In the genomic region with DNA sequence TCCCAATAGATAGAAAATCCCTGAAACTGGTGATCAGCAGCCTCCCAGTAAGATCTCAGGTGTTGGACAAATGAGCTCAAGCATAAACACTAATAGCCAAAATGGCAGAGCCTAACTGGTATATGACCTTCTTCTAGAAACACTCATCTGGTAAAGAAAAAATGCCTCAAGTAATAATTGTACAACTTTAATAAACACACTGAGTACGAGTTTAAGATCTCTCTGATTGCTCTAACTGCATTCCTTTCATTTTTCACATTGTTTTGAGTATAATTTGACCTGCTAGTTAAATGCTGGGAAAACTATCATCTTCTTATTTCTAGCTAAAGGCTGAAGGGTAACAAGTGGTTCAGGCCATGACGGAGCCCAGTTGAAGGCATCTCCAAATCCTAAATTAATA, we compare ENCODE assay signal across 20 cellular contexts.
DNase-seq lines count a peak whose midpoint lies in the region; ATAC-seq and TF ChIP-seq lines count a peak whose summit lies in the region.
"Had no signal": no experiment of that assay in that cellular context is flagged by ENCODE, and none has a peak within 500 bp of the region (broad histone marks: within the 10 kb centered on the region; RNA-seq: fewer than 3 reads in every experiment).

No MANE protein-coding gene starts in this region.

- H4K20me1 ChIP-seq in PC-3 (ENCODE audit: low read length), result no peaks in the 10 kb centered on the region

- no peak overlapping the region for H3K4me2 ChIP-seq in PC-3 (ENCODE audit: low read length)
- H3K4me2 ChIP-seq: GM23338, PC-9 had no signal

- H3K27me3 ChIP-seq in PC-3 (ENCODE audit: low read length), result no peaks in the 10 kb centered on the region
- H3K27me3 ChIP-seq: BE2C had no signal

- TF ChIP-seq CTCF in epithelial cell of proximal tubule (conservative IDR thresholded peaks at IDR 0.05; ENCODE audit: low read depth, low read length), result no peak
- TF ChIP-seq CTCF in mesothelial cell of epicardium (IDR thresholded peaks at IDR 0.05; ENCODE audit: unreplicated experiment), result no peak
- TF ChIP-seq CTCF in PC-3 (conservative IDR thresholded peaks at IDR 0.05; ENCODE audit: low read depth, low read length), result no peak

- ATAC-seq in PC-3 (no peak), HG02759 (IDR thresholded peaks at IDR 0.05; ENCODE audit: unreplicated experiment) (no peak)
- ATAC-seq: GM12878, GM23338, HCT116, K562 had no signal

- POLR2A ChIA-PET in PC-3 (lab: Charles Lee; ENCODE audit: unreplicated experiment), result no interaction called here

- peak overlapping the region; percentile 57 for H3K27ac Mint-ChIP-seq in mesothelial cell of epicardium
- H3K27ac Mint-ChIP-seq: CD4-positive, alpha-beta memory T cell; GM23338 had no signal

- no TSS peak for BruUV-seq in PC-3 (replicated peaks; lab: Mats Ljungman, UMichigan)

- no peak overlapping the region for H3K9ac ChIP-seq in PC-3 (ENCODE audit: low read length)

- peaks cover 6% of the 10 kb centered on the region for H3K4me1 Mint-ChIP-seq in mesothelial cell of epicardium
- H3K4me1 Mint-ChIP-seq: CD4-positive, alpha-beta memory T cell; GM23338 had no signal

- H3K27ac ChIP-seq in PC-3 (ENCODE audit: low read length), result no peak overlapping the region
- H3K27ac ChIP-seq: PC-9 had no signal

- CTCF ChIA-PET in PC-3 (lab: Charles Lee), result no interaction called here

- no peaks in the 10 kb centered on the region for H3K4me1 ChIP-seq in PC-3 (ENCODE audit: insufficient read depth, low read length)
- H3K4me1 ChIP-seq: BE2C had no signal

- no peak overlapping the region for H3K4me3 ChIP-seq in epithelial cell of proximal tubule (ENCODE audit: low read depth, low read length)
- H3K4me3 ChIP-seq in PC-3 (ENCODE audit: low read length), result no peak overlapping the region
- H3K4me3 ChIP-seq: GM12878, GM23338, K562, PC-9 had no signal

- peaks cover 22% of the 10 kb centered on the region for H3K9me3 Mint-ChIP-seq in mesothelial cell of epicardium

- DNase-seq in EL, result peak; percentile 48
- peak; percentile 8 for DNase-seq in NCI-H226
- DNase-seq in epithelial cell of proximal tubule (ENCODE audit: low read depth), result peak; percentile 15
- no peak for DNase-seq in mesothelial cell of epicardium (ENCODE audit: low spot score in 2 of 2, unreplicated experiment in 2 of 2)
- DNase-seq in PC-3, result no peak
- no peak for DNase-seq in NCI-H69 (lab: John Stamatoyannopoulos, UW)
- no peak for DNase-seq in Ammon's horn (ENCODE audit: low spot score)
- DNase-seq: BE2C; CD4-positive, alpha-beta memory T cell; NCI-H1436 treated with DMSO at 0.1 percent for 48 hours; NCI-H2029 treated with DMSO at 0.1 percent for 48 hours; NCI-H2171 treated with DMSO at 0.1 percent for 48 hours; NCI-H510A; NCI-H82; PC-9 had no signal

- no peaks in the 10 kb centered on the region for H3K27me3 Mint-ChIP-seq in mesothelial cell of epicardium (ENCODE audit: low read depth)
- H3K27me3 Mint-ChIP-seq: CD4-positive, alpha-beta memory T cell had no signal

- no peaks in the 10 kb centered on the region for H3K9me3 ChIP-seq in PC-3 (ENCODE audit: low read length)
- H3K9me3 ChIP-seq: BE2C had no signal

- peaks cover 10% of the 10 kb centered on the region for H3K36me3 Mint-ChIP-seq in mesothelial cell of epicardium
- H3K36me3 Mint-ChIP-seq: CD4-positive, alpha-beta memory T cell had no signal

- H3F3A ChIP-seq in PC-3 (ENCODE audit: low read length, unreplicated experiment), result no peaks in the 10 kb centered on the region

- H3K79me2 ChIP-seq in PC-3 (ENCODE audit: low read length), result no peaks in the 10 kb centered on the region

- no peak overlapping the region for H3K4me3 Mint-ChIP-seq in mesothelial cell of epicardium
- H3K4me3 Mint-ChIP-seq: CD4-positive, alpha-beta memory T cell; GM23338 had no signal

- H2AFZ ChIP-seq in PC-3 (ENCODE audit: low read length), result no peak overlapping the region
- H2AFZ ChIP-seq: GM23338, PC-9 had no signal

- H3K36me3 ChIP-seq in PC-3 (ENCODE audit: low read depth, low read length), result no peaks in the 10 kb centered on the region
- H3K36me3 ChIP-seq: BE2C had no signal

- intact Hi-C loops in PC-3 (cut with micrococcal nuclease), result no loop called here

- no peaks in the 10 kb centered on the region for H3K9me2 ChIP-seq in PC-3 (replicated peaks; ENCODE audit: low read length)

Comparison
In these comparisons a context has a peak if more than half of its experiments do, and no peak if none do; other contexts are left out.
1. DNase-seq: peak in EL (single experiment), NCI-H226 (single experiment) and epithelial cell of proximal tubule (single experiment); none in mesothelial cell of epicardium (0 of 2), PC-3 (single experiment), NCI-H69 (single experiment) and Ammon's horn (single experiment).